In genomic region chr7:30470163-30470770, GRCh38 we compare ENCODE assay signal across 8 cellular contexts. TPM values are rescaled to one million over a fixed set of nuclear protein-coding genes. Genes with fewer than 3 reads are reported as not detected.
A peak's percentile ranks its signal among the peaks of the same experiment; 100 is the strongest.
DNase-seq lines count a peak whose midpoint lies in the region; ATAC-seq and TF ChIP-seq lines count a peak whose summit lies in the region.

No MANE protein-coding gene starts in this region.

- ATAC-seq in sciatic nerve: peak; percentile 2

- H3K4me3 ChIP-seq in GM23248: peak overlapping the region; percentile 34
- no peak overlapping the region for H3K4me3 ChIP-seq in cardiac muscle cell
- H3K4me3 ChIP-seq in MM.1S (ENCODE audit: low read length): no peak overlapping the region

- intact Hi-C loops in sciatic nerve (cut with DNase I): no loop called here

- H3K27ac ChIP-seq in GM23248: peak overlapping the region; percentile 92
- H3K27ac ChIP-seq in adipose tissue (ENCODE audit: low read depth, low read length): peak overlapping the region; percentile 74
- peak overlapping the region; percentile 61 for H3K27ac ChIP-seq in cardiac muscle cell
- no peak overlapping the region for H3K27ac ChIP-seq in MM.1S (ENCODE audit: low read length)

- H3K79me2 ChIP-seq in GM23248 (ENCODE audit: insufficient read depth) (peaks cover 70% of the 10 kb centered on the region), MM.1S (ENCODE audit: low read length) (no peaks in the 10 kb centered on the region)

- DNase-seq in GM23248 (peak; percentile 72), cardiac muscle cell (ENCODE audit: low read depth in 1 of 2, low spot score in 1 of 2) (peak; percentile 56 to 68), sciatic nerve (ENCODE audit: low spot score) (no peak), mucosa of gallbladder (ENCODE audit: low spot score) (no peak), mesenteric fat pad (ENCODE audit: low spot score) (no peak), NOMO-1 (lab: John Stamatoyannopoulos, UW; ENCODE audit: unreplicated experiment in 2 of 2) (no peak), MM.1S (no peak)

- H3K27me3 ChIP-seq in GM23248 (replicated peaks; ENCODE audit: insufficient read depth) (no peaks in the 10 kb centered on the region), cardiac muscle cell (no peaks in the 10 kb centered on the region), MM.1S (replicated peaks; ENCODE audit: insufficient read depth, low read length) (no peaks in the 10 kb centered on the region)

- H2AFZ ChIP-seq in GM23248 (no peak overlapping the region), MM.1S (ENCODE audit: low read length) (no peak overlapping the region)

- H3K9me2 ChIP-seq in GM23248 (ENCODE audit: insufficient read depth): no peaks in the 10 kb centered on the region
- H3K9me2 ChIP-seq in MM.1S (replicated peaks; ENCODE audit: insufficient read depth, low read length): no peaks in the 10 kb centered on the region

- H3K4me2 ChIP-seq in GM23248 (ENCODE audit: unreplicated experiment) (peak overlapping the region; percentile 86), MM.1S (ENCODE audit: low read depth, low read length) (no peak overlapping the region)

- WGBS in GM23248 (ENCODE audit: low coverage in 1 of 2, low lambda C conversion rate in 2 of 2, missing lambda C conversion rate in 2 of 2), 2 experiments: 5 to 7% methylated on average over 14 of the region's 14 CpGs
- WGBS in adipose tissue, 3 donors: 35 to 43% (median 38%) methylated on average over 14 of the region's 14 CpGs

- H3K9me3 ChIP-seq in GM23248 (ENCODE audit: low read depth) (no peaks in the 10 kb centered on the region), cardiac muscle cell (ENCODE audit: low read depth) (no peaks in the 10 kb centered on the region), MM.1S (replicated peaks; ENCODE audit: insufficient read depth, low read length) (no peaks in the 10 kb centered on the region)

- TF ChIP-seq CTCF in cardiac muscle cell (IDR thresholded peaks at IDR 0.05; ENCODE audit: low read depth, low read length) (no peak), MM.1S (IDR thresholded peaks at IDR 0.05; ENCODE audit: low read length) (no peak)

- H3F3A ChIP-seq in GM23248 (ENCODE audit: insufficient read depth) (peaks cover 71% of the 10 kb centered on the region), MM.1S (ENCODE audit: insufficient read depth, low read length) (no peaks in the 10 kb centered on the region)

- H4K20me1 ChIP-seq in GM23248 (ENCODE audit: insufficient read depth) (no peaks in the 10 kb centered on the region), MM.1S (ENCODE audit: insufficient read depth, low read length) (no peaks in the 10 kb centered on the region)

- in situ Hi-C loops in GM23248 (cut with MboI): no loop called here

- H3K4me1 ChIP-seq in GM23248 (ENCODE audit: insufficient read depth) (peaks cover 81% of the 10 kb centered on the region), cardiac muscle cell (ENCODE audit: low read depth) (peaks cover 82% of the 10 kb centered on the region), MM.1S (ENCODE audit: low read length) (no peaks in the 10 kb centered on the region)

- H3K9ac ChIP-seq in GM23248 (peak overlapping the region; percentile 67), MM.1S (ENCODE audit: low read length) (no peak overlapping the region)

- H3K36me3 ChIP-seq in GM23248 (ENCODE audit: low read depth) (no peaks in the 10 kb centered on the region), cardiac muscle cell (no peaks in the 10 kb centered on the region), MM.1S (replicated peaks; ENCODE audit: insufficient read depth, low read length) (no peaks in the 10 kb centered on the region)

RNA-seq across cellular contexts. Expression of gene NOD1, which starts 8.3 kb away (rescaled TPM):
- 8.6 and 11.1 TPM in 2 replicates for total RNA-seq in GM23248 (2014; rRNA removed; shearing (Covaris generic))
- 4.4 and 5.9 TPM in 2 replicates for polyA plus RNA-seq in GM23248 (2016; fragmentation: Nextera tagmentation; extraction: Ambion mirVana)
- polyA plus RNA-seq in adipose tissue: 10 to 100 TPM in 2 of 3 donors, 1 to 10 TPM in 1; 2.7 to 24.1 (median 18.8) TPM
- total RNA-seq in cardiac muscle cell: 38.6 and 79.6 TPM in 2 replicates
- 20.3 and 42.5 TPM in 2 replicates for polyA plus RNA-seq in cardiac muscle cell
- 33.0 TPM for total RNA-seq in sciatic nerve
- 12.7 TPM for total RNA-seq in mucosa of gallbladder
- total RNA-seq in mesenteric fat pad: 41.8 TPM

RNA-seq across cellular contexts. Expression of gene GGCT, which starts 34.4 kb away (rescaled TPM):
- 31.3 and 40.0 TPM in 2 replicates for total RNA-seq in GM23248 (2014; rRNA removed; shearing (Covaris generic))
- polyA plus RNA-seq in GM23248 (2016; fragmentation: Nextera tagmentation; extraction: Ambion mirVana) (47.9 and 48.8 TPM in 2 replicates), adipose tissue (100 to 1,000 TPM in 2 of 3 donors, 10 to 100 TPM in 1; 33.3 to 242 (median 148) TPM), cardiac muscle cell (66.2 and 81.2 TPM in 2 replicates)
- total RNA-seq in cardiac muscle cell (41.9 and 49.8 TPM in 2 replicates), sciatic nerve (21.4 TPM), mucosa of gallbladder (69.5 TPM), mesenteric fat pad (165 TPM)

Comparison
In these comparisons a context has a peak if more than half of its experiments do, and no peak if none do; other contexts are left out.
1. DNase-seq: peak in GM23248 (single experiment) and cardiac muscle cell (2 of 2); none in sciatic nerve (single experiment), mucosa of gallbladder (single experiment), mesenteric fat pad (single experiment), NOMO-1 (0 of 2) and MM.1S (single experiment).